ENCODE assay signal across 8 cellular contexts in genomic region chr19:39341122-39341719, GRCh38. TPM values are rescaled to one million over a fixed set of nuclear protein-coding genes. Genes with fewer than 3 reads are reported as not detected.
DNase-seq lines count a peak whose midpoint lies in the region; ATAC-seq and TF ChIP-seq lines count a peak whose summit lies in the region.

No MANE protein-coding gene starts in this region.

- no peaks in the 10 kb centered on the region for H3K9me3 ChIP-seq in breast epithelium

- H3K4me1 Mint-ChIP-seq in stimulated activated naive CD8-positive, alpha-beta T cell treated with anti-CD3 and anti-CD28 coated beads, Interleukin-15, Interleukin-2, amounts not matched to agents 100 ng/mL and 50 ng/mL, for 24 hours (ENCODE audit: low read depth): peaks cover 75% of the 10 kb centered on the region

- ATAC-seq in HG02981 (IDR thresholded peaks at IDR 0.05; ENCODE audit: unreplicated experiment): no peak

- H3K27me3 ChIP-seq in breast epithelium: no peaks in the 10 kb centered on the region
- no peaks in the 10 kb centered on the region for H3K27me3 ChIP-seq in kidney epithelial cell (ENCODE audit: control insufficient read depth, insufficient read depth, low read length)

- DNase-seq in DMS79 treated with DMSO at 0.1 percent for 48 hours (lab: John Stamatoyannopoulos, UW): peak; percentile 41
- no peak for DNase-seq in DMS79 (lab: John Stamatoyannopoulos, UW)
- DNase-seq in MV-4-11 (lab: John Stamatoyannopoulos, UW): peak; percentile 56
- DNase-seq in breast epithelium (ENCODE audit: low spot score in 2 of 2): peak in 1 of 2 donors; percentile 46
- no peak for DNase-seq in kidney epithelial cell (ENCODE audit: low read depth)
- no peak for DNase-seq in NCI-H1092 treated with DMSO at 0.1 percent for 48 hours (lab: John Stamatoyannopoulos, UW)

- H3K36me3 ChIP-seq in breast epithelium: no peaks in the 10 kb centered on the region
- no peaks in the 10 kb centered on the region for H3K36me3 ChIP-seq in kidney epithelial cell (ENCODE audit: control insufficient read depth, insufficient read depth, low read length)

- intact Hi-C loops in breast epithelium (cut with DNase I; ENCODE audit: low total_unique reads): loop anchor here (10.0 kb wide), 1 partner anchor 936 kb away; the partner anchor contains the start of gene FAM98C

- H3K4me1 ChIP-seq in breast epithelium: peaks cover 0 to 29% of the 10 kb centered on the region in 2 donors

- peak overlapping the region; percentile 85 to 97 for H3K27ac ChIP-seq in breast epithelium

- no peak for TF ChIP-seq CTCF in breast epithelium (IDR thresholded peaks at IDR 0.05)
- TF ChIP-seq CTCF in kidney epithelial cell (IDR thresholded peaks at IDR 0.05; ENCODE audit: insufficient read depth, low read length, poor library complexity, severe bottlenecking): peak; percentile 6

- H3K36me3 Mint-ChIP-seq in stimulated activated naive CD8-positive, alpha-beta T cell treated with anti-CD3 and anti-CD28 coated beads, Interleukin-15, Interleukin-2, amounts not matched to agents 100 ng/mL and 50 ng/mL, for 24 hours (ENCODE audit: low read depth): no peaks in the 10 kb centered on the region

- no peaks in the 10 kb centered on the region for H3K9me3 Mint-ChIP-seq in stimulated activated naive CD8-positive, alpha-beta T cell treated with anti-CD3 and anti-CD28 coated beads, Interleukin-15, Interleukin-2, amounts not matched to agents 100 ng/mL and 50 ng/mL, for 24 hours

- peak overlapping the region; percentile 94 for H3K4me3 Mint-ChIP-seq in stimulated activated naive CD8-positive, alpha-beta T cell treated with anti-CD3 and anti-CD28 coated beads, Interleukin-15, Interleukin-2, amounts not matched to agents 100 ng/mL and 50 ng/mL, for 24 hours

- no peaks in the 10 kb centered on the region for H3K27me3 Mint-ChIP-seq in stimulated activated naive CD8-positive, alpha-beta T cell treated with anti-CD3 and anti-CD28 coated beads, Interleukin-15, Interleukin-2, amounts not matched to agents 100 ng/mL and 50 ng/mL, for 24 hours

- TF ChIP-seq POLR2A in breast epithelium (IDR thresholded peaks at IDR 0.05): no peak

- peak overlapping the region; percentile 70 to 94 (median 89) for H3K4me3 ChIP-seq in breast epithelium
- peak overlapping the region; percentile 62 for H3K4me3 ChIP-seq in kidney epithelial cell (ENCODE audit: low read depth, low read length)

- H3K27ac Mint-ChIP-seq in stimulated activated naive CD8-positive, alpha-beta T cell treated with anti-CD3 and anti-CD28 coated beads, Interleukin-15, Interleukin-2, amounts not matched to agents 100 ng/mL and 50 ng/mL, for 24 hours: peak overlapping the region; percentile 93

RNA-seq across cellular contexts. Expression of gene SAMD4B, which starts 1.0 kb away (rescaled TPM):
- total RNA-seq in breast epithelium (10 to 100 TPM; 57.4 to 65.2 (median 59.7) TPM), kidney epithelial cell (123 and 133 TPM in 2 replicates)

RNA-seq across cellular contexts. Expression of gene GMFG, which starts 5.4 kb away (rescaled TPM):
- total RNA-seq in breast epithelium (10 to 100 TPM; 21.7 to 47.5 (median 26.6) TPM), kidney epithelial cell (not detected in 2 replicates)

RNA-seq across cellular contexts. Expression of gene LRFN1, which starts 20.6 kb away (rescaled TPM):
- under 1 TPM; 0.16 to 0.66 (median 0.59) TPM for total RNA-seq in breast epithelium
- 0.07 and 0.46 TPM in 2 replicates for total RNA-seq in kidney epithelial cell

RNA-seq across cellular contexts. Expression of gene IFNL1, which starts 45.0 kb away (rescaled TPM):
- not detected for total RNA-seq in breast epithelium
- not detected in 2 replicates for total RNA-seq in kidney epithelial cell

RNA-seq across cellular contexts. Expression of gene PAF1, which starts 49.7 kb away (rescaled TPM):
- total RNA-seq in breast epithelium: 10 to 100 TPM; 41.3 to 49.5 (median 45.2) TPM
- total RNA-seq in kidney epithelial cell: 37.8 and 44.6 TPM in 2 replicates

Comparison
In these comparisons a context has a peak if more than half of its experiments do, and no peak if none do; other contexts are left out.
1. DNase-seq: peak in DMS79 treated with DMSO at 0.1 percent for 48 hours (single experiment) and MV-4-11 (single experiment); none in DMS79 (single experiment), kidney epithelial cell (single experiment) and NCI-H1092 treated with DMSO at 0.1 percent for 48 hours (single experiment).
2. RNA of gene GMFG, which starts 5.4 kb away (total RNA-seq): 21.7 to 47.5 TPM in breast epithelium; not detected in kidney epithelial cell; every median in the first group is over 10 times any median in the second.